32 cellular contexts compared by ENCODE assay signal in the genomic region with DNA sequence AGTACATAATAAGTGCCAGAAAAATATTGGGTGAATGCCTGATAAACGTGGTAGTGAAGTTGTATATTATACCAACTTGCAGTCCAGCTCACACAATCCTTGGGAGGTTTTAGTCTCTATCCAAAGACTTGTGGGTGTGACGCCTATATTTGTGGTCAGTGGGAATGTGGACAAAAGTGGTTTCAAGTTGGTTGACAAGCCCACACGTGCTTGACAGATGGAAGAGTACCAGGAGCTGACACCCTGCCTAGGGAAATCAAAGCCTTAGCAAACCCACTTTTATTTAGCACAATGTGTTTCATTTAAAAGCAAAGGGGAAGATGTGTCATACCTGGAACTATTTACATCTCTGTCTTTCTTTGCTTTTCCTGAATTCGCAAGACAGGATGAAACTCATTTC.
"Had no signal": no experiment of that assay in that cellular context is flagged by ENCODE, and none has a peak within 500 bp of the region (broad histone marks: within the 10 kb centered on the region; RNA-seq: fewer than 3 reads in every experiment).

No MANE protein-coding gene starts in this region.

- DNase-seq: activated B cell treated with CpG ODN at 0.5 μM for 24 hours; activated CD4-positive, alpha-beta memory T cell treated with anti-CD3 and anti-CD28 coated beads for 36 hours; activated CD4-positive, alpha-beta T cell treated with anti-CD3 and anti-CD28 coated beads for 48 hours; activated CD8-positive, alpha-beta memory T cell treated with anti-CD3 and anti-CD28 coated beads, Interleukin-2, amount 10 ng/mL, durations not matched to agents 7 days and 5 days; activated CD8-positive, alpha-beta memory T cell treated with anti-CD3 and anti-CD28 coated beads, Interleukin-2, amount 50 U/mL, for 4 hours; activated CD8-positive, alpha-beta T cell treated with anti-CD3 and anti-CD28 coated beads, Interleukin-2, amount 10 ng/mL, durations not matched to agents 7 days and 5 days; activated effector memory CD4-positive, alpha-beta T cell treated with anti-CD3 and anti-CD28 coated beads, Interleukin-2, amount 50 U/mL, for 16 hours; activated naive CD4-positive, alpha-beta T cell treated with anti-CD3 and anti-CD28 coated beads, Interleukin-2, amount 50 U/mL, for 16 hours; activated T-cell treated with anti-CD3 and anti-CD28 coated beads, Interleukin-2, amount 50 U/mL, for 1 hour; activated T-cell treated with anti-CD3 and anti-CD28 coated beads, Interleukin-2, amount 50 U/mL, for 48 hours; amniotic stem cell; anterior cingulate cortex; brain microvascular endothelial cell; central memory CD4-positive, alpha-beta T cell; cerebellar nuclear complex; colonic mucosa; effector CD8-positive, alpha-beta T cell; foreskin fibroblast; gastrocnemius medialis; glutamatergic neuron; T-helper 1 cell; T-helper 17 cell; T1000; WERI-Rb-1 had no signal

- H3K4me3 ChIP-seq: cardiac muscle cell, colonic mucosa, gastrocnemius medialis had no signal

- FAIRE-seq: astrocyte, endometrium, endothelial cell of umbilical vein had no signal

- H3K36me3 Mint-ChIP-seq: activated CD4-positive, alpha-beta memory T cell treated with anti-CD3 and anti-CD28 coated beads for 36 hours; activated CD8-positive, alpha-beta memory T cell treated with anti-CD3 and anti-CD28 coated beads, Interleukin-2, amount 10 ng/mL, durations not matched to agents 7 days and 5 days; activated naive CD8-positive, alpha-beta T cell had no signal

- H3K4me3 Mint-ChIP-seq: activated B cell treated with CpG ODN at 0.5 μM for 24 hours; activated CD4-positive, alpha-beta memory T cell treated with anti-CD3 and anti-CD28 coated beads for 36 hours; activated CD8-positive, alpha-beta memory T cell treated with anti-CD3 and anti-CD28 coated beads, Interleukin-2, amount 10 ng/mL, durations not matched to agents 7 days and 5 days; activated CD8-positive, alpha-beta T cell treated with anti-CD3 and anti-CD28 coated beads, Interleukin-2, amount 10 ng/mL, durations not matched to agents 7 days and 5 days; activated naive CD8-positive, alpha-beta T cell; activated T-helper 1 cell treated with anti-CD3 and anti-CD28 coated beads, Interleukin-12 subunit alpha, Interleukin-12 subunit beta, Interleukin-2, Interleukin-4 antibody, amounts not matched to agents 30 ng/mL and 10 ng/mL and 1 ng/mL, durations not matched to agents 14 hours and 24 hours and 36 hours; T-helper 17 cell; T-helper 2 cell treated with Interferon-gamma antibody and Interleukin-4, amounts not matched to agents 5 μg/mL and 100 μg/mL, for 36 hours had no signal

- H3K27ac Mint-ChIP-seq: activated B cell treated with CpG ODN at 0.5 μM for 24 hours; activated CD4-positive, alpha-beta memory T cell treated with anti-CD3 and anti-CD28 coated beads for 36 hours; activated CD8-positive, alpha-beta memory T cell treated with anti-CD3 and anti-CD28 coated beads, Interleukin-2, amount 10 ng/mL, durations not matched to agents 7 days and 5 days; activated CD8-positive, alpha-beta T cell treated with anti-CD3 and anti-CD28 coated beads, Interleukin-2, amount 10 ng/mL, durations not matched to agents 7 days and 5 days; activated naive CD8-positive, alpha-beta T cell; activated T-helper 1 cell treated with anti-CD3 and anti-CD28 coated beads, Interleukin-12 subunit alpha, Interleukin-12 subunit beta, Interleukin-2, Interleukin-4 antibody, amounts not matched to agents 30 ng/mL and 10 ng/mL and 1 ng/mL, durations not matched to agents 14 hours and 24 hours and 36 hours; activated T-helper 2 cell treated with anti-CD3 and anti-CD28 coated beads, Interferon-gamma antibody, Interleukin-2, Interleukin-4, amounts not matched to agents 10 μg/mL and 5 μg/mL and 100 μg/mL, durations not matched to agents 14 hours and 24 hours and 36 hours; T-helper 17 cell; T-helper 2 cell treated with Interferon-gamma antibody and Interleukin-4, amounts not matched to agents 5 μg/mL and 100 μg/mL, for 36 hours had no signal

- H3K27me3 Mint-ChIP-seq: activated B cell treated with CpG ODN at 0.5 μM for 24 hours; activated CD8-positive, alpha-beta memory T cell treated with anti-CD3 and anti-CD28 coated beads, Interleukin-2, amount 10 ng/mL, durations not matched to agents 7 days and 5 days had no signal

- H3K4me1 Mint-ChIP-seq: activated B cell treated with CpG ODN at 0.5 μM for 24 hours; activated CD8-positive, alpha-beta memory T cell treated with anti-CD3 and anti-CD28 coated beads, Interleukin-2, amount 10 ng/mL, durations not matched to agents 7 days and 5 days; T-helper 17 cell had no signal

- H3K9me3 Mint-ChIP-seq: activated CD4-positive, alpha-beta memory T cell treated with anti-CD3 and anti-CD28 coated beads for 36 hours; activated T-helper 2 cell treated with anti-CD3 and anti-CD28 coated beads, Interferon-gamma antibody, Interleukin-2, Interleukin-4, amounts not matched to agents 10 μg/mL and 5 μg/mL and 100 μg/mL, durations not matched to agents 14 hours and 24 hours and 36 hours; T-helper 2 cell treated with Interferon-gamma antibody and Interleukin-4, amounts not matched to agents 5 μg/mL and 100 μg/mL, for 36 hours had no signal
